In the genomic region with DNA sequence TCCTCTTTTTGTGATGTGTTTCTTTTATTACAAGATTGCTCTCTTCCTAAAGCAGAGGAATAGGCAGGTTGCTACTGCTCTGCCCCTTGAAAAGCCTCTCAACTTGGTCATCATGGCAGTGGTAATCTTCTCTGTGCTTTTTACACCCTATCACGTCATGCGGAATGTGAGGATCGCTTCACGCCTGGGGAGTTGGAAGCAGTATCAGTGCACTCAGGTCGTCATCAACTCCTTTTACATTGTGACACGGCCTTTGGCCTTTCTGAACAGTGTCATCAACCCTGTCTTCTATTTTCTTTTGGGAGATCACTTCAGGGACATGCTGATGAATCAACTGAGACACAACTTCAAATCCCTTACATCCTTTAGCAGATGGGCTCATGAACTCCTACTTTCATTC, we compare ENCODE assay signal across 35 cellular contexts. TPM values are rescaled to one million over a fixed set of nuclear protein-coding genes. Genes with fewer than 3 reads are reported as not detected.
"Had no signal": no experiment of that assay in that cellular context is flagged by ENCODE, and none has a peak within 500 bp of the region (broad histone marks: within the 10 kb centered on the region; RNA-seq: fewer than 3 reads in every experiment).

No MANE protein-coding gene starts in this region.

- H3K27me3 ChIP-seq: brain microvascular endothelial cell, Peyer's patch had no signal

- H3K27ac ChIP-seq: brain microvascular endothelial cell, KMS-11, Peyer's patch, RWPE1, WERI-Rb-1 had no signal

- H3K4me3 Mint-ChIP-seq: activated CD4-positive, alpha-beta memory T cell treated with anti-CD3 and anti-CD28 coated beads, Interleukin-2, amount 10 ng/mL, durations not matched to agents 7 days and 5 days; activated CD8-positive, alpha-beta memory T cell treated with anti-CD3 and anti-CD28 coated beads, Interleukin-2, amount 10 ng/mL, durations not matched to agents 7 days and 5 days; activated naive CD8-positive, alpha-beta T cell treated with anti-CD3 and anti-CD28 coated beads for 36 hours; activated T-cell treated with anti-CD3 and anti-CD28 coated beads, Interleukin-2, amount 50 U/mL, for 72 hours; activated T-helper 17 cell treated with anti-CD3 and anti-CD28 coated beads, Interleukin-2, amount 50 U/mL, for 72 hours; central memory CD8-positive, alpha-beta T cell had no signal

- H3K4me2 ChIP-seq: KMS-11 had no signal

- H3K27ac Mint-ChIP-seq: activated CD4-positive, alpha-beta memory T cell treated with anti-CD3 and anti-CD28 coated beads, Interleukin-2, amount 10 ng/mL, durations not matched to agents 7 days and 5 days; activated CD8-positive, alpha-beta memory T cell treated with anti-CD3 and anti-CD28 coated beads, Interleukin-2, amount 10 ng/mL, durations not matched to agents 7 days and 5 days; activated naive CD8-positive, alpha-beta T cell treated with anti-CD3 and anti-CD28 coated beads for 36 hours; activated T-cell treated with anti-CD3 and anti-CD28 coated beads, Interleukin-2, amount 50 U/mL, for 72 hours; activated T-helper 17 cell treated with anti-CD3 and anti-CD28 coated beads, Interleukin-2, amount 50 U/mL, for 72 hours had no signal

- H3K36me3 Mint-ChIP-seq: activated CD8-positive, alpha-beta memory T cell treated with anti-CD3 and anti-CD28 coated beads, Interleukin-2, amount 10 ng/mL, durations not matched to agents 7 days and 5 days; activated naive CD8-positive, alpha-beta T cell treated with anti-CD3 and anti-CD28 coated beads for 36 hours had no signal

- ATAC-seq: activated CD8-positive, alpha-beta memory T cell treated with anti-CD3 and anti-CD28 coated beads, Interleukin-2, amount 10 ng/mL, durations not matched to agents 7 days and 5 days; activated T-cell treated with anti-CD3 and anti-CD28 coated beads, Interleukin-2, amount 50 U/mL, for 72 hours; activated T-helper 17 cell treated with anti-CD3 and anti-CD28 coated beads, Interleukin-2, amount 50 U/mL, for 72 hours; Right ventricle myocardium inferior had no signal

- H3K4me3 ChIP-seq: Peyer's patch had no signal

- H3K9me3 Mint-ChIP-seq: activated CD4-positive, alpha-beta memory T cell treated with anti-CD3 and anti-CD28 coated beads, Interleukin-2, amount 10 ng/mL, durations not matched to agents 7 days and 5 days; activated naive CD8-positive, alpha-beta T cell treated with anti-CD3 and anti-CD28 coated beads for 36 hours; activated T-cell treated with anti-CD3 and anti-CD28 coated beads, Interleukin-2, amount 50 U/mL, for 72 hours; activated T-helper 17 cell treated with anti-CD3 and anti-CD28 coated beads, Interleukin-2, amount 50 U/mL, for 72 hours; central memory CD8-positive, alpha-beta T cell had no signal

- H3K9ac ChIP-seq: KMS-11 had no signal

- H3K36me3 ChIP-seq: brain microvascular endothelial cell, Peyer's patch, WERI-Rb-1 had no signal

- DNase-seq: activated CD4-positive, alpha-beta memory T cell treated with anti-CD3 and anti-CD28 coated beads, Interleukin-2, amount 10 ng/mL, durations not matched to agents 7 days and 5 days; activated CD4-positive, alpha-beta T cell treated with anti-CD3 and anti-CD28 coated beads for 1 hour; activated CD4-positive, alpha-beta T cell treated with anti-CD3 and anti-CD28 coated beads for 48 hours; activated CD4-positive, CD25-positive, alpha-beta regulatory T cell; activated CD8-positive, alpha-beta memory T cell treated with anti-CD3 and anti-CD28 coated beads for 24 hours; activated CD8-positive, alpha-beta memory T cell treated with anti-CD3 and anti-CD28 coated beads, Interleukin-2, amount 10 ng/mL, durations not matched to agents 7 days and 5 days; activated CD8-positive, alpha-beta memory T cell treated with anti-CD3 and anti-CD28 coated beads, Interleukin-2, amount 50 U/mL, for 48 hours; activated effector memory CD4-positive, alpha-beta T cell treated with anti-CD3 and anti-CD28 coated beads, Interleukin-2, amount 50 U/mL, for 16 hours; activated naive CD4-positive, alpha-beta T cell; activated naive CD4-positive, alpha-beta T cell treated with anti-CD3 and anti-CD28 coated beads, Interleukin-2, amount 50 U/mL, for 16 hours; activated naive CD8-positive, alpha-beta T cell treated with anti-CD3 and anti-CD28 coated beads for 36 hours; activated T-cell treated with anti-CD3 and anti-CD28 coated beads, Interleukin-2, amount 50 U/mL, for 1 hour; activated T-cell treated with anti-CD3 and anti-CD28 coated beads, Interleukin-2, amount 50 U/mL, for 72 hours; amniotic stem cell; aorta; brain microvascular endothelial cell; NCI-H1105; NCI-H1436; NCI-H1694; NCI-H1930; NCI-H2081 treated with DMSO at 0.1 percent for 48 hours; NCI-H345; NCI-H524 treated with DMSO at 0.1 percent for 48 hours; Peyer's patch; SIG-M5; T1000; WERI-Rb-1 had no signal

- H3K27me3 Mint-ChIP-seq: activated CD4-positive, alpha-beta memory T cell treated with anti-CD3 and anti-CD28 coated beads, Interleukin-2, amount 10 ng/mL, durations not matched to agents 7 days and 5 days had no signal

- H3K9me3 ChIP-seq: Peyer's patch had no signal

RNA-seq across cellular contexts. Expression of a gene that starts 7.7 kb away (rescaled TPM):
- total RNA-seq: activated CD4-positive, alpha-beta memory T cell treated with anti-CD3 and anti-CD28 coated beads, Interleukin-2, amount 10 ng/mL, durations not matched to agents 7 days and 5 days; activated CD8-positive, alpha-beta memory T cell treated with anti-CD3 and anti-CD28 coated beads, Interleukin-2, amount 10 ng/mL, durations not matched to agents 7 days and 5 days; activated T-helper 17 cell treated with anti-CD3 and anti-CD28 coated beads, Interleukin-2, amount 50 U/mL, for 72 hours; LHCN-M2; T-helper 1 cell treated with Interleukin-12 subunit alpha and Interleukin-12 subunit beta and Interleukin-4 antibody, amounts not matched to agents 30 ng/mL and 1 ng/mL, for 36 hours; T-helper 2 cell treated with Interferon-gamma antibody and Interleukin-4, amounts not matched to agents 100 ng/mL and 5 ng/mL, for 36 hours had no signal
